33 cellular contexts compared by ENCODE assay signal in the genomic region with DNA sequence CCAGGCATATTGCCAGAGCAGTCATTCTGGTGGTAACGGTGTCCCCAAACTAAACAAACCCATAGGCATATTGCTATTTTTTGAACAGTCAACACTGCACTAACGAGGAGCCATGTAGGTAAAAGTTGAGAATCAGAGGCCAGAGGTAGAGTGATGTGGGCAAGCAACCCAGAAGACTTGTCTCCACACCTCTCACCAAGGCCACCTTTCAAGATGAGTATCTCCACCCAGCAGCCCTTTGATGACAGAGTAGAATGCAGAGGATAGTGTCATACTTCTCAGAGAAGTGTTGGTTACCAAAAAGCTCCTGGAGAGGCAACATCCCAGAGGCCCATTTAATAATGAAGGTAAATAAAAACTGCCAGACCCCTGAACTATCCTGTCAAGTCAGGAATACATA.
"Had no signal": no experiment of that assay in that cellular context is flagged by ENCODE, and none has a peak within 500 bp of the region (broad histone marks: within the 10 kb centered on the region; RNA-seq: fewer than 3 reads in every experiment).

No MANE protein-coding gene starts in this region.

- H3K27me3 Mint-ChIP-seq: activated B cell treated with CpG ODN at 0.5 μM for 24 hours; activated CD4-positive, alpha-beta memory T cell treated with anti-CD3 and anti-CD28 coated beads, Interleukin-2, amount 10 ng/mL, durations not matched to agents 7 days and 5 days; brain; central memory CD8-positive, alpha-beta T cell; dendritic cell treated with granulocyte-macrophage colony-stimulating factor and Interleukin-4, amounts not matched to agents 40 ng/mL and 50 ng/mL, for 4 days; T-helper 17 cell had no signal

- H3K9me3 Mint-ChIP-seq: activated B cell treated with CpG ODN at 0.5 μM for 24 hours; activated CD4-positive, alpha-beta memory T cell treated with anti-CD3 and anti-CD28 coated beads, Interleukin-2, amount 10 ng/mL, durations not matched to agents 7 days and 5 days; activated CD4-positive, alpha-beta T cell treated with anti-CD3 and anti-CD28 coated beads, Interleukin-2, amount 10 ng/mL, durations not matched to agents 24 days and 14 days; activated naive CD4-positive, alpha-beta T cell treated with anti-CD3 and anti-CD28 coated beads, Interleukin-2, amount 10 ng/mL, durations not matched to agents 7 days and 5 days; activated naive CD4-positive, alpha-beta T cell treated with anti-CD3 and anti-CD28 coated beads, Interleukin-2, amount 50 U/mL, for 72 hours; activated T-cell treated with anti-CD3 and anti-CD28 coated beads, Interleukin-2, amount 50 U/mL, for 24 hours; activated T-cell treated with anti-CD3 and anti-CD28 coated beads, Interleukin-2, amount 50 U/mL, for 72 hours; brain; central memory CD8-positive, alpha-beta T cell; dendritic cell treated with granulocyte-macrophage colony-stimulating factor and Interleukin-4, amounts not matched to agents 40 ng/mL and 50 ng/mL, for 4 days; endodermal cell; T-helper 2 cell treated with Interferon-gamma antibody and Interleukin-4, amounts not matched to agents 5 μg/mL and 100 μg/mL, for 36 hours had no signal

- H3K4me3 ChIP-seq: adrenal gland, ascending aorta, breast epithelium, cardiac muscle cell, coronary artery, dorsolateral prefrontal cortex, esophagus muscularis mucosa, gastrocnemius medialis, heart left ventricle had no signal

- H3K4me3 Mint-ChIP-seq: activated B cell treated with CpG ODN at 0.5 μM for 24 hours; activated CD4-positive, alpha-beta memory T cell treated with anti-CD3 and anti-CD28 coated beads, Interleukin-2, amount 10 ng/mL, durations not matched to agents 7 days and 5 days; activated CD4-positive, alpha-beta T cell treated with anti-CD3 and anti-CD28 coated beads, Interleukin-2, amount 10 ng/mL, durations not matched to agents 24 days and 14 days; activated naive CD4-positive, alpha-beta T cell treated with anti-CD3 and anti-CD28 coated beads, Interleukin-2, amount 10 ng/mL, durations not matched to agents 7 days and 5 days; activated T-cell treated with anti-CD3 and anti-CD28 coated beads, Interleukin-2, amount 50 U/mL, for 24 hours; activated T-cell treated with anti-CD3 and anti-CD28 coated beads, Interleukin-2, amount 50 U/mL, for 72 hours; brain; central memory CD8-positive, alpha-beta T cell; dendritic cell treated with granulocyte-macrophage colony-stimulating factor and Interleukin-4, amounts not matched to agents 40 ng/mL and 50 ng/mL, for 4 days; endodermal cell; T-helper 17 cell; T-helper 2 cell treated with Interferon-gamma antibody and Interleukin-4, amounts not matched to agents 5 μg/mL and 100 μg/mL, for 36 hours had no signal

- H3K36me3 Mint-ChIP-seq: activated naive CD4-positive, alpha-beta T cell treated with anti-CD3 and anti-CD28 coated beads, Interleukin-2, amount 10 ng/mL, durations not matched to agents 7 days and 5 days; activated naive CD4-positive, alpha-beta T cell treated with anti-CD3 and anti-CD28 coated beads, Interleukin-2, amount 50 U/mL, for 72 hours had no signal

- H3K36me3 ChIP-seq: adrenal gland, gastrocnemius medialis, WERI-Rb-1 had no signal

- H3K4me1 Mint-ChIP-seq: activated B cell treated with CpG ODN at 0.5 μM for 24 hours; activated CD4-positive, alpha-beta memory T cell treated with anti-CD3 and anti-CD28 coated beads, Interleukin-2, amount 10 ng/mL, durations not matched to agents 7 days and 5 days; activated CD4-positive, alpha-beta T cell treated with anti-CD3 and anti-CD28 coated beads, Interleukin-2, amount 10 ng/mL, durations not matched to agents 24 days and 14 days; activated naive CD4-positive, alpha-beta T cell treated with anti-CD3 and anti-CD28 coated beads, Interleukin-2, amount 10 ng/mL, durations not matched to agents 7 days and 5 days; brain; central memory CD8-positive, alpha-beta T cell; endodermal cell; T-helper 17 cell had no signal

- H3K27ac ChIP-seq: adrenal gland, ascending aorta, breast epithelium, cardiac muscle cell, coronary artery, dorsolateral prefrontal cortex, esophagus muscularis mucosa, foreskin keratinocyte, gastrocnemius medialis, heart left ventricle, WERI-Rb-1 had no signal

- H3K27ac Mint-ChIP-seq: activated B cell treated with CpG ODN at 0.5 μM for 24 hours; activated CD4-positive, alpha-beta memory T cell treated with anti-CD3 and anti-CD28 coated beads, Interleukin-2, amount 10 ng/mL, durations not matched to agents 7 days and 5 days; activated CD4-positive, alpha-beta T cell treated with anti-CD3 and anti-CD28 coated beads, Interleukin-2, amount 10 ng/mL, durations not matched to agents 24 days and 14 days; activated naive CD4-positive, alpha-beta T cell treated with anti-CD3 and anti-CD28 coated beads, Interleukin-2, amount 10 ng/mL, durations not matched to agents 7 days and 5 days; activated naive CD4-positive, alpha-beta T cell treated with anti-CD3 and anti-CD28 coated beads, Interleukin-2, amount 50 U/mL, for 72 hours; activated T-cell treated with anti-CD3 and anti-CD28 coated beads, Interleukin-2, amount 50 U/mL, for 24 hours; activated T-cell treated with anti-CD3 and anti-CD28 coated beads, Interleukin-2, amount 50 U/mL, for 72 hours; dendritic cell treated with granulocyte-macrophage colony-stimulating factor and Interleukin-4, amounts not matched to agents 40 ng/mL and 50 ng/mL, for 4 days; endodermal cell; T-helper 17 cell; T-helper 2 cell treated with Interferon-gamma antibody and Interleukin-4, amounts not matched to agents 5 μg/mL and 100 μg/mL, for 36 hours had no signal

- H3K9me3 ChIP-seq: adrenal gland, ascending aorta, breast epithelium, esophagus muscularis mucosa, gastrocnemius medialis, heart left ventricle had no signal

- ATAC-seq: activated CD4-positive, CD25-positive, alpha-beta regulatory T cell treated with anti-CD3 and anti-CD28 coated beads, Interleukin-2, amount 50 U/mL, for 24 hours; foreskin keratinocyte; gastrocnemius medialis; heart left ventricle; T-helper 17 cell had no signal

- H3K27me3 ChIP-seq: adrenal gland, ascending aorta, breast epithelium, cardiac muscle cell, dorsolateral prefrontal cortex, esophagus muscularis mucosa, foreskin keratinocyte, gastrocnemius medialis, heart left ventricle had no signal

- H3K4me1 ChIP-seq: breast epithelium, esophagus muscularis mucosa, foreskin keratinocyte, gastrocnemius medialis had no signal

- DNase-seq: activated B cell treated with CpG ODN at 0.5 μM for 24 hours; activated CD4-positive, alpha-beta memory T cell treated with anti-CD3 and anti-CD28 coated beads, Interleukin-2, amount 10 ng/mL, durations not matched to agents 7 days and 5 days; activated CD4-positive, alpha-beta T cell treated with anti-CD3 and anti-CD28 coated beads, Interleukin-2, amount 10 ng/mL, durations not matched to agents 24 days and 14 days; activated CD8-positive, alpha-beta memory T cell treated with anti-CD3 and anti-CD28 coated beads, Interleukin-2, amount 50 U/mL, for 48 hours; activated gamma-delta T cell; activated naive CD4-positive, alpha-beta T cell; activated naive CD4-positive, alpha-beta T cell treated with anti-CD3 and anti-CD28 coated beads, Interleukin-2, amount 10 ng/mL, durations not matched to agents 7 days and 5 days; activated T-cell treated with anti-CD3 and anti-CD28 coated beads for 4 hours; activated T-cell treated with anti-CD3 and anti-CD28 coated beads, Interleukin-2, amount 50 U/mL, for 24 hours; activated T-cell treated with anti-CD3 and anti-CD28 coated beads, Interleukin-2, amount 50 U/mL, for 72 hours; adrenal gland; dorsolateral prefrontal cortex; effector memory CD4-positive, alpha-beta T cell; endodermal cell; foreskin keratinocyte; gastrocnemius medialis; glutamatergic neuron; heart left ventricle; T-helper 1 cell; T-helper 17 cell; T1000; WERI-Rb-1 had no signal
